ENCODE assay signal across 1 cellular context in genomic region chr1:212477680-212478466, GRCh38.
TF ChIP-seq lines count a peak whose summit lies in the region.

No MANE protein-coding gene starts in this region.

TF ChIP-seq in K562, 482 proteins besides CTCF, POLR2A, EP300 and RAD21 (continued from another document and continues in another):
- no peak for TF ChIP-seq GTF3C2 (IDR thresholded peaks at IDR 0.05; ENCODE audit: borderline replicate concordance, extremely low read depth, insufficient read length)
- peak; percentile 45 for TF ChIP-seq ZNF121 (CRISPR knock-in tag; conservative IDR thresholded peaks at IDR 0.05)
- 0 out of 2 replicates have a peak, but pooled peaks have one; percentile 67 for TF ChIP-seq ZNF280B (CRISPR knock-in tag; IDR thresholded peaks at IDR 0.05)
- TF ChIP-seq NFE2L1 (tag; IDR thresholded peaks at IDR 0.05; ENCODE audit: borderline replicate concordance, low read depth), result peak; percentile 77
- TF ChIP-seq SETDB1 (IDR thresholded peaks at IDR 0.05; ENCODE audit: low read length), result no peak
- peak; percentile 93 for TF ChIP-seq IFI16 (CRISPR knock-in tag; IDR thresholded peaks at IDR 0.05)
- no peak for TF ChIP-seq ATF7 (IDR thresholded peaks at IDR 0.05)
- TF ChIP-seq NFXL1 (CRISPR knock-in tag; IDR thresholded peaks at IDR 0.05), result peak; percentile 96
- TF ChIP-seq, protein P1, sequence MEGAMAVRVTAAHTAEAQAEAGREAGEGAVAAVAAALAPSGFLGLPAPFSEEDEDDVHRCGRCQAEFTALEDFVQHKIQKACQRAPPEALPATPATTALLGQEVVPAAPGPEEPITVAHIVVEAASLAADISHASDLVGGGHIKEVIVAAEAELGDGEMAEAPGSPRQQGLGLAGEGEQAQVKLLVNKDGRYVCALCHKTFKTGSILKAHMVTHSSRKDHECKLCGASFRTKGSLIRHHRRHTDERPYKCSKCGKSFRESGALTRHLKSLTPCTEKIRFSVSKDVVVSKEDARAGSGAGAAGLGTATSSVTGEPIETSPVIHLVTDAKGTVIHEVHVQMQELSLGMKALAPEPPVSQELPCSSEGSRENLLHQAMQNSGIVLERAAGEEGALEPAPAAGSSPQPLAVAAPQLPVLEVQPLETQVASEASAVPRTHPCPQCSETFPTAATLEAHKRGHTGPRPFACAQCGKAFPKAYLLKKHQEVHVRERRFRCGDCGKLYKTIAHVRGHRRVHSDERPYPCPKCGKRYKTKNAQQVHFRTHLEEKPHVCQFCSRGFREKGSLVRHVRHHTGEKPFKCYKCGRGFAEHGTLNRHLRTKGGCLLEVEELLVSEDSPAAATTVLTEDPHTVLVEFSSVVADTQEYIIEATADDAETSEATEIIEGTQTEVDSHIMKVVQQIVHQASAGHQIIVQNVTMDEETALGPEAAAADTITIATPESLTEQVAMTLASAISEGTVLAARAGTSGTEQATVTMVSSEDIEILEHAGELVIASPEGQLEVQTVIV (CRISPR knock-in tag; IDR thresholded peaks at IDR 0.05; ENCODE audit: borderline replicate concordance), result peak; percentile 82
- no peak for TF ChIP-seq PHF21A (IDR thresholded peaks at IDR 0.05; ENCODE audit: borderline replicate concordance, low read depth)
- TF ChIP-seq, protein P2, sequence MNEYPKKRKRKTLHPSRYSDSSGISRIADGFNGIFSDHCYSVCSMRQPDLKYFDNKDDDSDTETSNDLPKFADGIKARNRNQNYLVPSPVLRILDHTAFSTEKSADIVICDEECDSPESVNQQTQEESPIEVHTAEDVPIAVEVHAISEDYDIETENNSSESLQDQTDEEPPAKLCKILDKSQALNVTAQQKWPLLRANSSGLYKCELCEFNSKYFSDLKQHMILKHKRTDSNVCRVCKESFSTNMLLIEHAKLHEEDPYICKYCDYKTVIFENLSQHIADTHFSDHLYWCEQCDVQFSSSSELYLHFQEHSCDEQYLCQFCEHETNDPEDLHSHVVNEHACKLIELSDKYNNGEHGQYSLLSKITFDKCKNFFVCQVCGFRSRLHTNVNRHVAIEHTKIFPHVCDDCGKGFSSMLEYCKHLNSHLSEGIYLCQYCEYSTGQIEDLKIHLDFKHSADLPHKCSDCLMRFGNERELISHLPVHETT (CRISPR knock-in tag; conservative IDR thresholded peaks at IDR 0.05 in 1 of 2, IDR thresholded peaks at IDR 0.05 in 1 of 2), result peak in 1 of 2 experiments; percentile 99; a peak in 2 of 4 replicates
- TF ChIP-seq BDP1 (IDR thresholded peaks at IDR 0.05; ENCODE audit: insufficient read depth, insufficient read length), result no peak
- TF ChIP-seq RBM14 (IDR thresholded peaks at IDR 0.05; ENCODE audit: borderline replicate concordance, insufficient read depth, low read depth, low read length), result no peak
- no peak for TF ChIP-seq PHB2 (IDR thresholded peaks at IDR 0.05; ENCODE audit: low read depth)
- no peak for TF ChIP-seq PTBP1 (IDR thresholded peaks at IDR 0.05; ENCODE audit: low read depth, low read length)
- TF ChIP-seq ZNF197 (CRISPR knock-in tag; IDR thresholded peaks at IDR 0.05; ENCODE audit: low read depth), result peak; percentile 99
- TF ChIP-seq MCM5 (IDR thresholded peaks at IDR 0.05; ENCODE audit: low read depth), result no peak
- TF ChIP-seq MXD1 (CRISPR knock-in tag; IDR thresholded peaks at IDR 0.05; ENCODE audit: borderline replicate concordance, poor library complexity, severe bottlenecking), result peak; percentile 58
- no peak for TF ChIP-seq ZNF436 (CRISPR knock-in tag; IDR thresholded peaks at IDR 0.05)
- no peak for TF ChIP-seq HDGF (IDR thresholded peaks at IDR 0.05)
- TF ChIP-seq, protein P3, sequence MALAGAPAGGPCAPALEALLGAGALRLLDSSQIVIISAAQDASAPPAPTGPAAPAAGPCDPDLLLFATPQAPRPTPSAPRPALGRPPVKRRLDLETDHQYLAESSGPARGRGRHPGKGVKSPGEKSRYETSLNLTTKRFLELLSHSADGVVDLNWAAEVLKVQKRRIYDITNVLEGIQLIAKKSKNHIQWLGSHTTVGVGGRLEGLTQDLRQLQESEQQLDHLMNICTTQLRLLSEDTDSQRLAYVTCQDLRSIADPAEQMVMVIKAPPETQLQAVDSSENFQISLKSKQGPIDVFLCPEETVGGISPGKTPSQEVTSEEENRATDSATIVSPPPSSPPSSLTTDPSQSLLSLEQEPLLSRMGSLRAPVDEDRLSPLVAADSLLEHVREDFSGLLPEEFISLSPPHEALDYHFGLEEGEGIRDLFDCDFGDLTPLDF (CRISPR knock-in tag; IDR thresholded peaks at IDR 0.05), result no peak
- no peak for TF ChIP-seq UBTF (IDR thresholded peaks at IDR 0.05; ENCODE audit: borderline replicate concordance in 1 of 2, low read depth in 2 of 2, low read length in 2 of 2)
- TF ChIP-seq L3MBTL2 (IDR thresholded peaks at IDR 0.05), result no peak
- no peak for TF ChIP-seq NCOA6 (IDR thresholded peaks at IDR 0.05)
- peak; percentile 98 for TF ChIP-seq ZNF449 (CRISPR knock-in tag; IDR thresholded peaks at IDR 0.05)
- TF ChIP-seq ILK (tag; IDR thresholded peaks at IDR 0.05; ENCODE audit: borderline replicate concordance, low read depth), result peak; percentile 83
- TF ChIP-seq MLX (CRISPR knock-in tag; conservative IDR thresholded peaks at IDR 0.05), result no peak
- peak; percentile 40; the same call in 1 of the 2 replicates for TF ChIP-seq TCF3 (CRISPR knock-in tag; IDR thresholded peaks at IDR 0.05)
- no peak for TF ChIP-seq SMARCA5 (IDR thresholded peaks at IDR 0.05)
- TF ChIP-seq, protein P4, sequence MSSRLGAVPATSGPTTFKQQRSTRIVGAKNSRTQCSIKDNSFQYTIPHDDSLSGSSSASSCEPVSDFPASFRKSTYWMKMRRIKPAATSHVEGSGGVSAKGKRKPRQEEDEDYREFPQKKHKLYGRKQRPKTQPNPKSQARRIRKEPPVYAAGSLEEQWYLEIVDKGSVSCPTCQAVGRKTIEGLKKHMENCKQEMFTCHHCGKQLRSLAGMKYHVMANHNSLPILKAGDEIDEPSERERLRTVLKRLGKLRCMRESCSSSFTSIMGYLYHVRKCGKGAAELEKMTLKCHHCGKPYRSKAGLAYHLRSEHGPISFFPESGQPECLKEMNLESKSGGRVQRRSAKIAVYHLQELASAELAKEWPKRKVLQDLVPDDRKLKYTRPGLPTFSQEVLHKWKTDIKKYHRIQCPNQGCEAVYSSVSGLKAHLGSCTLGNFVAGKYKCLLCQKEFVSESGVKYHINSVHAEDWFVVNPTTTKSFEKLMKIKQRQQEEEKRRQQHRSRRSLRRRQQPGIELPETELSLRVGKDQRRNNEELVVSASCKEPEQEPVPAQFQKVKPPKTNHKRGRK (tag; IDR thresholded peaks at IDR 0.05), result no peak
- TF ChIP-seq ZNF431 (CRISPR knock-in tag; IDR thresholded peaks at IDR 0.05), result no peak
- no peak for TF ChIP-seq RCOR1 (IDR thresholded peaks at IDR 0.05; ENCODE audit: borderline replicate concordance in 1 of 2, low read depth in 2 of 2, low read length in 2 of 2)
- TF ChIP-seq ZNF699 (CRISPR knock-in tag; IDR thresholded peaks at IDR 0.05; ENCODE audit: insufficient replicate concordance), result peak; percentile 92
- TF ChIP-seq RNF2 (IDR thresholded peaks at IDR 0.05), result no peak
- TF ChIP-seq TEAD1 (CRISPR knock-in tag; IDR thresholded peaks at IDR 0.05), result peak in 1 of 2 experiments; percentile 98; a peak in 2 of 4 replicates
- no peak for TF ChIP-seq MYC (IDR thresholded peaks at IDR 0.05; ENCODE audit: low read depth, low read length)
- TF ChIP-seq MYC (CRISPR knock-in tag; IDR thresholded peaks at IDR 0.05; ENCODE audit: borderline replicate concordance, low read depth), result peak; percentile 96
- no peak for TF ChIP-seq ZNF217 (CRISPR knock-in tag; IDR thresholded peaks at IDR 0.05)
- TF ChIP-seq, protein P5, sequence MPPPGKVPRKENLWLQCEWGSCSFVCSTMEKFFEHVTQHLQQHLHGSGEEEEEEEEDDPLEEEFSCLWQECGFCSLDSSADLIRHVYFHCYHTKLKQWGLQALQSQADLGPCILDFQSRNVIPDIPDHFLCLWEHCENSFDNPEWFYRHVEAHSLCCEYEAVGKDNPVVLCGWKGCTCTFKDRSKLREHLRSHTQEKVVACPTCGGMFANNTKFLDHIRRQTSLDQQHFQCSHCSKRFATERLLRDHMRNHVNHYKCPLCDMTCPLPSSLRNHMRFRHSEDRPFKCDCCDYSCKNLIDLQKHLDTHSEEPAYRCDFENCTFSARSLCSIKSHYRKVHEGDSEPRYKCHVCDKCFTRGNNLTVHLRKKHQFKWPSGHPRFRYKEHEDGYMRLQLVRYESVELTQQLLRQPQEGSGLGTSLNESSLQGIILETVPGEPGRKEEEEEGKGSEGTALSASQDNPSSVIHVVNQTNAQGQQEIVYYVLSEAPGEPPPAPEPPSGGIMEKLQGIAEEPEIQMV (tag; conservative IDR thresholded peaks at IDR 0.05; ENCODE audit: low read depth), result peak; percentile 94
- TF ChIP-seq LCOR (CRISPR knock-in tag; IDR thresholded peaks at IDR 0.05), result no peak
- no peak for TF ChIP-seq ZNF24 (IDR thresholded peaks at IDR 0.05)
- no peak for TF ChIP-seq ZFP36 (IDR thresholded peaks at IDR 0.05; ENCODE audit: low read depth, low read length, partially characterized antibody)
